9 cellular contexts compared by ENCODE assay signal in genomic region chr14:57692671-57693070, GRCh38.
DNase-seq lines count a peak whose midpoint lies in the region; ATAC-seq and TF ChIP-seq lines count a peak whose summit lies in the region.
"Had no signal": no experiment of that assay in that cellular context is flagged by ENCODE, and none has a peak within 500 bp of the region (broad histone marks: within the 10 kb centered on the region; RNA-seq: fewer than 3 reads in every experiment).

No MANE protein-coding gene starts in this region.

- H3K27ac ChIP-seq in breast epithelium (no peak overlapping the region), epithelial cell of prostate (no peak overlapping the region), testis (no peak overlapping the region)

- peak; percentile 69 for DNase-seq in MCF 10A (ENCODE audit: unreplicated experiment)
- no peak for DNase-seq in breast epithelium (ENCODE audit: low spot score in 2 of 2)
- DNase-seq in NCI-H524 (lab: John Stamatoyannopoulos, UW): peak; percentile 34 to 84
- DNase-seq in epithelial cell of prostate (ENCODE audit: low read depth, low spot score): peak; percentile 8
- DNase-seq in testis: no peak
- DNase-seq in activated effector memory CD4-positive, alpha-beta T cell treated with Interleukin-2 at 50 U/mL for 16 hours: no peak
- no peak for DNase-seq in head of caudate nucleus

- no peaks in the 10 kb centered on the region for H3K27me3 Mint-ChIP-seq in MCF 10A (ENCODE audit: insufficient read depth, unreplicated experiment)

- TF ChIP-seq POLR2A in breast epithelium (IDR thresholded peaks at IDR 0.05) (no peak), testis (IDR thresholded peaks at IDR 0.05) (no peak)

- CTCF ChIA-PET in MCF 10A (lab: Yijun Ruan, JAX): interaction anchor here (0.5 to 6.8 kb wide), 39 partner anchors 8 to 1264 kb away, joined by 3 to 93 read pairs (median 3); partner anchors contain the start of gene SLC35F4

- no peaks in the 10 kb centered on the region for H3K27me3 ChIP-seq in breast epithelium
- no peaks in the 10 kb centered on the region for H3K27me3 ChIP-seq in testis

- no TSS peak for BruUV-seq in MCF 10A (replicated peaks; lab: Mats Ljungman, UMichigan)

- H3K27ac Mint-ChIP-seq in MCF 10A (ENCODE audit: low read depth, unreplicated experiment): no peak overlapping the region
- H3K27ac Mint-ChIP-seq: stimulated activated naive CD8-positive, alpha-beta T cell treated with anti-CD3 and anti-CD28 coated beads, Interleukin-15, Interleukin-2, amounts not matched to agents 100 ng/mL and 50 ng/mL, for 24 hours had no signal

- POLR2A ChIA-PET in MCF 10A (lab: Yijun Ruan, JAX): interaction anchor here (0.5 to 1.0 kb wide), 3 partner anchors 192 to 381 kb away, joined by 3 to 4 read pairs (median 3); no protein-coding TSS in a partner anchor

- intact Hi-C loops in MCF 10A (cut with micrococcal nuclease) (loop anchor here (1.0 to 2.0 kb wide), 3 partner anchors 179 to 380 kb away; no protein-coding TSS in a partner anchor), breast epithelium (cut with DNase I; ENCODE audit: low total_unique reads) (no loop called here), testis (cut with DNase I; ENCODE audit: low total_unique reads) (no loop called here), head of caudate nucleus (cut with DNase I) (no loop called here)

- no peaks in the 10 kb centered on the region for H3K4me1 ChIP-seq in breast epithelium
- H3K4me1 ChIP-seq in testis: no peaks in the 10 kb centered on the region

- no peaks in the 10 kb centered on the region for H3K4me1 Mint-ChIP-seq in MCF 10A (ENCODE audit: insufficient read depth, unreplicated experiment)

- TF ChIP-seq CTCF in MCF 10A (IDR thresholded peaks at IDR 0.05; ENCODE audit: unreplicated experiment): peak; percentile 80
- no peak for TF ChIP-seq CTCF in breast epithelium (IDR thresholded peaks at IDR 0.05)
- peak; percentile 18 to 27 (median 27) for TF ChIP-seq CTCF in testis (IDR thresholded peaks at IDR 0.05)

- no peaks in the 10 kb centered on the region for H3K36me3 Mint-ChIP-seq in MCF 10A (ENCODE audit: insufficient read depth, unreplicated experiment)

- ATAC-seq in HG03565 (IDR thresholded peaks at IDR 0.05; ENCODE audit: unreplicated experiment): no peak

- no peaks in the 10 kb centered on the region for H3K9me3 Mint-ChIP-seq in MCF 10A (ENCODE audit: unreplicated experiment)

- H3K4me3 ChIP-seq in breast epithelium (no peak overlapping the region), testis (no peak overlapping the region)

- H3K4me3 Mint-ChIP-seq in MCF 10A (ENCODE audit: unreplicated experiment): no peak overlapping the region
- H3K4me3 Mint-ChIP-seq: stimulated activated naive CD8-positive, alpha-beta T cell treated with anti-CD3 and anti-CD28 coated beads, Interleukin-15, Interleukin-2, amounts not matched to agents 100 ng/mL and 50 ng/mL, for 24 hours had no signal

- H3K9me3 ChIP-seq in breast epithelium (peaks cover 5 to 8% of the 10 kb centered on the region in 2 donors), testis (no peaks in the 10 kb centered on the region)

- H3K36me3 ChIP-seq in breast epithelium (no peaks in the 10 kb centered on the region), testis (ENCODE audit: low read depth, missing control alignments) (no peaks in the 10 kb centered on the region)

Comparison
In these comparisons a context has a peak if more than half of its experiments do, and no peak if none do; other contexts are left out.
1. DNase-seq: peak in MCF 10A (single experiment), NCI-H524 (2 of 2) and epithelial cell of prostate (single experiment); none in breast epithelium (0 of 2), testis (single experiment), activated effector memory CD4-positive, alpha-beta T cell treated with Interleukin-2 at 50 U/mL for 16 hours (single experiment) and head of caudate nucleus (0 of 42).
2. CTCF ChIP-seq: peak in MCF 10A (single experiment) and testis (3 of 3); none in breast epithelium (0 of 3).